25 cellular contexts compared by ENCODE assay signal in genomic region chr11:130437848-130438247, GRCh38. TPM values are rescaled to one million over a fixed set of nuclear protein-coding genes. Genes with fewer than 3 reads are reported as not detected.
"Had no signal": no experiment of that assay in that cellular context is flagged by ENCODE, and none has a peak within 500 bp of the region (broad histone marks: within the 10 kb centered on the region; RNA-seq: fewer than 3 reads in every experiment).

No MANE protein-coding gene starts in this region.

- H3K27ac ChIP-seq: ascending aorta, brain microvascular endothelial cell, esophagus muscularis mucosa, gastrocnemius medialis, neural progenitor cell, sigmoid colon, transverse colon, uterus had no signal

- H3K36me3 Mint-ChIP-seq: activated naive CD4-positive, alpha-beta T cell treated with anti-CD3 and anti-CD28 coated beads, Interleukin-2, amount 10 ng/mL, durations not matched to agents 7 days and 5 days; memory B cell; neural progenitor cell; stimulated activated naive B cell treated with anti-CD40 and anti-IgM and Interleukin-4, amounts not matched to agents 10 μg/mL and 1 μg/mL and 100 μg/mL, for 72 hours had no signal

- H3K9me3 Mint-ChIP-seq: memory B cell; stimulated activated naive B cell treated with anti-CD40 and anti-IgM and Interleukin-4, amounts not matched to agents 10 μg/mL and 1 μg/mL and 100 μg/mL, for 72 hours had no signal

- DNase-seq: activated CD4-positive, alpha-beta T cell treated with anti-CD3 and anti-CD28 coated beads, Interleukin-2, amount 50 U/mL, for 4 hours; activated effector memory CD4-positive, alpha-beta T cell treated with Interleukin-2 at 50 U/mL for 16 hours; activated naive CD4-positive, alpha-beta T cell treated with anti-CD3 and anti-CD28 coated beads, Interleukin-2, amount 10 ng/mL, durations not matched to agents 7 days and 5 days; activated T-cell treated with anti-CD3 and anti-CD28 coated beads, Interleukin-2, amount 50 U/mL, for 48 hours; brain microvascular endothelial cell; central memory CD4-positive, alpha-beta T cell; dermis blood vessel endothelial cell; effector CD8-positive, alpha-beta T cell; gastrocnemius medialis; hippocampal formation; mucosa of descending colon; retina; sigmoid colon; stimulated activated CD4-positive, alpha-beta T cell treated with anti-CD3 and anti-CD28 coated beads, Interleukin-15, amount 100 ng/mL, for 24 hours; stimulated activated naive B cell treated with anti-CD40 and anti-IgM and Interleukin-4, amounts not matched to agents 10 μg/mL and 1 μg/mL and 100 μg/mL, for 72 hours; T-helper 1 cell; T-helper 9 cell; transverse colon; uterus had no signal

- H3K27ac Mint-ChIP-seq: activated naive CD4-positive, alpha-beta T cell treated with anti-CD3 and anti-CD28 coated beads, Interleukin-2, amount 10 ng/mL, durations not matched to agents 7 days and 5 days; memory B cell; neural progenitor cell; stimulated activated naive B cell treated with anti-CD40 and anti-IgM and Interleukin-4, amounts not matched to agents 10 μg/mL and 1 μg/mL and 100 μg/mL, for 72 hours had no signal

- H3K4me2 ChIP-seq: neural progenitor cell, smooth muscle cell had no signal

- H3K4me1 ChIP-seq: neural progenitor cell, uterus had no signal

- H3K4me3 Mint-ChIP-seq: activated naive CD4-positive, alpha-beta T cell treated with anti-CD3 and anti-CD28 coated beads, Interleukin-2, amount 10 ng/mL, durations not matched to agents 7 days and 5 days; memory B cell; neural progenitor cell; stimulated activated naive B cell treated with anti-CD40 and anti-IgM and Interleukin-4, amounts not matched to agents 10 μg/mL and 1 μg/mL and 100 μg/mL, for 72 hours had no signal

- H3K9me3 ChIP-seq: ascending aorta, esophagus muscularis mucosa, gastrocnemius medialis, mucosa of descending colon, sigmoid colon, transverse colon, uterus had no signal

- ATAC-seq: gastrocnemius medialis; mucosa of descending colon; stimulated activated naive B cell treated with anti-CD40 and anti-IgM and Interleukin-4, amounts not matched to agents 10 μg/mL and 1 μg/mL and 100 μg/mL, for 72 hours had no signal

- H3K36me3 ChIP-seq: ascending aorta, brain microvascular endothelial cell, esophagus muscularis mucosa, gastrocnemius medialis, neural progenitor cell, sigmoid colon, transverse colon, uterus had no signal

- H3K9ac ChIP-seq: neural progenitor cell had no signal

- H3K4me3 ChIP-seq: ascending aorta, esophagus muscularis mucosa, gastrocnemius medialis, mucosa of descending colon, neural progenitor cell, sigmoid colon, smooth muscle cell, transverse colon, uterus had no signal

- H2AFZ ChIP-seq: neural progenitor cell had no signal

- H3K27me3 ChIP-seq: ascending aorta, brain microvascular endothelial cell, esophagus muscularis mucosa, gastrocnemius medialis, neural progenitor cell, sigmoid colon, transverse colon, uterus had no signal

RNA-seq across cellular contexts. Expression of gene ADAMTS8, which starts 9.4 kb away (rescaled TPM):
- total RNA-seq: dermis blood vessel endothelial cell, osteoblast, smooth muscle cell had no signal
- polyA plus RNA-seq: smooth muscle cell had no signal
